In genomic region chr2:161243312-161243711, GRCh38 we compare ENCODE assay signal across 8 cellular contexts.
DNase-seq lines count a peak whose midpoint lies in the region; ATAC-seq and TF ChIP-seq lines count a peak whose summit lies in the region.
"Had no signal": no experiment of that assay in that cellular context is flagged by ENCODE, and none has a peak within 500 bp of the region (broad histone marks: within the 10 kb centered on the region; RNA-seq: fewer than 3 reads in every experiment).

No MANE protein-coding gene starts in this region.

- H3K9me3 Mint-ChIP-seq in neural progenitor cell: no peaks in the 10 kb centered on the region

- no peaks in the 10 kb centered on the region for H3K9me3 ChIP-seq in PC-3 (ENCODE audit: low read length)
- H3K9me3 ChIP-seq in neural progenitor cell (ENCODE audit: low read depth): no peaks in the 10 kb centered on the region
- H3K9me3 ChIP-seq: heart right ventricle had no signal

- peaks cover 46% of the 10 kb centered on the region for H3K4me1 Mint-ChIP-seq in neural progenitor cell

- BruUV-seq in PC-3 (replicated peaks; lab: Mats Ljungman, UMichigan): no TSS peak

- no peak overlapping the region for H3K27ac Mint-ChIP-seq in neural progenitor cell

- POLR2A ChIA-PET in PC-3 (lab: Charles Lee; ENCODE audit: unreplicated experiment): interaction anchor here (0.6 kb wide), 1 partner anchor 155 kb away, joined by 6 read pairs; no protein-coding TSS in a partner anchor

- H3F3A ChIP-seq in PC-3 (ENCODE audit: low read length, unreplicated experiment) (no peaks in the 10 kb centered on the region), neural progenitor cell (ENCODE audit: low read depth) (peaks cover 63% of the 10 kb centered on the region)

- H3K4me2 ChIP-seq in PC-3 (ENCODE audit: low read length) (peak overlapping the region; percentile 84), neural progenitor cell (peak overlapping the region; percentile 49)

- no peak overlapping the region; the same call in 1 of the 2 replicates for H2AFZ ChIP-seq in PC-3 (ENCODE audit: low read length)
- H2AFZ ChIP-seq in neural progenitor cell (replicated peaks): peak overlapping the region; percentile 39

- H3K27ac ChIP-seq in PC-3 (ENCODE audit: low read length): no peak overlapping the region
- no peak overlapping the region for H3K27ac ChIP-seq in neural progenitor cell

- H4K20me1 ChIP-seq in PC-3 (ENCODE audit: low read length) (no peaks in the 10 kb centered on the region), neural progenitor cell (ENCODE audit: low read depth) (no peaks in the 10 kb centered on the region)

- H3K9ac ChIP-seq in PC-3 (ENCODE audit: low read length) (peak overlapping the region; percentile 82; the same call in 1 of the 2 replicates), neural progenitor cell (no peak overlapping the region)

- H3K36me3 Mint-ChIP-seq in neural progenitor cell: peaks cover 1% of the 10 kb centered on the region

- H3K79me2 ChIP-seq in PC-3 (ENCODE audit: low read length) (peaks cover 16% of the 10 kb centered on the region), neural progenitor cell (ENCODE audit: low read depth) (no peaks in the 10 kb centered on the region)

- H3K4me1 ChIP-seq in PC-3 (ENCODE audit: insufficient read depth, low read length) (peaks cover 17% of the 10 kb centered on the region), neural progenitor cell (peaks cover 73% of the 10 kb centered on the region)

- H3K4me3 ChIP-seq in PC-3 (ENCODE audit: low read length): no peak overlapping the region
- H3K4me3 ChIP-seq in neural progenitor cell: no peak overlapping the region
- H3K4me3 ChIP-seq: heart right ventricle had no signal

- DNase-seq in PC-3: no peak
- DNase-seq in neural progenitor cell (ENCODE audit: low spot score): peak; percentile 31
- no peak for DNase-seq in Right ventricle myocardium superior
- no peak for DNase-seq in NCI-H1436 treated with DMSO at 0.1 percent for 48 hours (lab: John Stamatoyannopoulos, UW)
- DNase-seq: heart right ventricle had no signal

- ATAC-seq in GM18907 (IDR thresholded peaks at IDR 0.05; ENCODE audit: unreplicated experiment): peak; percentile 49
- ATAC-seq in HG02571 (IDR thresholded peaks at IDR 0.05; ENCODE audit: unreplicated experiment): peak; percentile 23
- no peak for ATAC-seq in PC-3
- no peak for ATAC-seq in esophagus mucosa
- ATAC-seq in Right ventricle myocardium superior (ENCODE audit: poor library complexity): no peak

- H3K27me3 ChIP-seq in PC-3 (ENCODE audit: low read length) (no peaks in the 10 kb centered on the region), neural progenitor cell (peaks cover 33% of the 10 kb centered on the region)

- no peaks in the 10 kb centered on the region for H3K36me3 ChIP-seq in PC-3 (ENCODE audit: low read depth, low read length)
- no peaks in the 10 kb centered on the region for H3K36me3 ChIP-seq in neural progenitor cell
- H3K36me3 ChIP-seq: heart right ventricle had no signal

- TF ChIP-seq CTCF in PC-3 (conservative IDR thresholded peaks at IDR 0.05; ENCODE audit: low read depth, low read length) (no peak), neural progenitor cell (IDR thresholded peaks at IDR 0.05) (no peak)

- intact Hi-C loops in PC-3 (cut with micrococcal nuclease): no loop called here
- intact Hi-C loops in Right ventricle myocardium superior (cut with DNase I): no loop called here

- peaks cover 18% of the 10 kb centered on the region for H3K27me3 Mint-ChIP-seq in neural progenitor cell (ENCODE audit: insufficient read depth, low read depth)

- CTCF ChIA-PET in PC-3 (lab: Charles Lee): no interaction called here

- H3K4me3 Mint-ChIP-seq in neural progenitor cell: no peak overlapping the region

- no peaks in the 10 kb centered on the region for H3K9me2 ChIP-seq in PC-3 (replicated peaks; ENCODE audit: low read length)

Comparison
In these comparisons a context has a peak if more than half of its experiments do, and no peak if none do; other contexts are left out.
1. ATAC-seq: peak in GM18907 (single experiment) and HG02571 (single experiment); none in PC-3 (single experiment), esophagus mucosa (single experiment) and Right ventricle myocardium superior (single experiment).